ENCODE assay signal across 28 cellular contexts in the genomic region with DNA sequence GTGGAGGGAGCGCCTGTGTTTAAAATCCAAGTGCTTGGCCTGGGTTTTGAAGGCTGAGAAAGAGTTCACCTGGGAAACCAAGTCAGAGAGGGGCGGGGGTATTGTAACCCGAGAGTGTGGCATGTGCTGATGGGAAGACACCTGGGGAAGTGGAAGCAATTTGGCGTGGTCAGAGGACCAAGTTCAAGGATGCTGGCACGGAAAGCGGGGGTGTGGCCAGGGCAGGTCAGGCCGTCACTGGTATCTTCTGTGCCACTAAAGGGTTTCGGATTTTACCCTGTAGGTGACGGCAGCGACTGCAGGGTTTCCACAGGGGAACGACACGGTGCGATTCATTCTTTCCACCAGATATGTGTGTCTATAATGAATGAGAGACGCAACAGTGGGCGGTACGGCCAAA. TPM values are rescaled to one million over a fixed set of nuclear protein-coding genes. Genes with fewer than 3 reads are reported as not detected.
A peak's percentile ranks its signal among the peaks of the same experiment; 100 is the strongest.
DNase-seq lines count a peak whose midpoint lies in the region; ATAC-seq, FAIRE-seq and TF ChIP-seq lines count a peak whose summit lies in the region.
"Had no signal": no experiment of that assay in that cellular context is flagged by ENCODE, and none has a peak within 500 bp of the region (broad histone marks: within the 10 kb centered on the region; RNA-seq: fewer than 3 reads in every experiment).

No MANE protein-coding gene starts in this region.

- peak overlapping the region in 2 of 4 donors; percentile 35 to 56 for H3K27ac ChIP-seq in Peyer's patch
- H3K27ac ChIP-seq in transverse colon = no peak overlapping the region
- H3K27ac ChIP-seq: BLaER1, KMS-11, SJCRH30 had no signal

- peaks cover 5% of the 10 kb centered on the region for H3K4me1 Mint-ChIP-seq in nephron progenitor cell

- no peaks in the 10 kb centered on the region for H3K36me3 ChIP-seq in Peyer's patch
- no peaks in the 10 kb centered on the region for H3K36me3 ChIP-seq in bronchial epithelial cell (ENCODE audit: control insufficient read depth, insufficient read depth, low read length)
- H3K36me3 ChIP-seq in transverse colon = no peaks in the 10 kb centered on the region
- H3K36me3 ChIP-seq: BLaER1, SJCRH30 had no signal

- H3K27me3 ChIP-seq in Peyer's patch = no peaks in the 10 kb centered on the region
- peaks cover 3% of the 10 kb centered on the region for H3K27me3 ChIP-seq in bronchial epithelial cell (ENCODE audit: control insufficient read depth, insufficient read depth, low read length)
- H3K27me3 ChIP-seq in transverse colon = no peaks in the 10 kb centered on the region
- H3K27me3 ChIP-seq: BLaER1, SJCRH30 had no signal

- H3K4me3 ChIP-seq in Peyer's patch = no peak overlapping the region
- no peak overlapping the region for H3K4me3 ChIP-seq in bronchial epithelial cell (ENCODE audit: low read depth, low read length)
- H3K4me3 ChIP-seq in transverse colon = no peak overlapping the region
- H3K4me3 ChIP-seq: BLaER1, SJCRH30 had no signal

- DNase-seq in Peyer's patch (peak in 2 of 3 donors; percentile 87 to 89), bronchial epithelial cell (ENCODE audit: low read depth) (peak; percentile 5), nephron progenitor cell (no peak), transverse colon (peak; percentile 78), KBM-7 (no peak)
- DNase-seq: CD4-positive, alpha-beta T cell; COR-L47; DMS53; IMR-90; MM.1S; NCI-H2029; NCI-H446; NCI-H526; NCI-H82; NK-92 treated with Interleukin-12 subunit alpha and Interleukin-12 subunit beta, amount 100 ng/mL, for 24 hours; PC-3; SJCRH30 had no signal

- H3K9me3 ChIP-seq in Peyer's patch = no peaks in the 10 kb centered on the region
- no peaks in the 10 kb centered on the region for H3K9me3 ChIP-seq in transverse colon
- H3K9me3 ChIP-seq: SJCRH30 had no signal

- in situ Hi-C loops in transverse colon (cut with MboI; ENCODE audit: low pct_ligation_motif_present in 1 of 4, low pct_unique_long_range_greater_than_20kb in 1 of 4, low sequenced_read_pairs in 3 of 4) = no loop called here
- in situ Hi-C loops in KBM-7 (cut with MboI; ENCODE audit: low pct_unique_long_range_greater_than_20kb, low sequenced_read_pairs) = no loop called here

- no peaks in the 10 kb centered on the region for H3K4me1 ChIP-seq in Peyer's patch
- H3K4me1 ChIP-seq in transverse colon = peaks cover 0 to 4% (median 0%) of the 10 kb centered on the region in 4 donors
- H3K4me1 ChIP-seq: SJCRH30 had no signal

- TF ChIP-seq POLR2A in Peyer's patch (IDR thresholded peaks at IDR 0.05) = no peak
- TF ChIP-seq POLR2A in transverse colon (IDR thresholded peaks at IDR 0.05) = no peak

- H3K4me3 Mint-ChIP-seq in nephron progenitor cell = no peak overlapping the region
- H3K4me3 Mint-ChIP-seq: CD4-positive, alpha-beta T cell had no signal

- ATAC-seq in HG02938 (IDR thresholded peaks at IDR 0.05; ENCODE audit: unreplicated experiment) (no peak), GM21390 (IDR thresholded peaks at IDR 0.05; ENCODE audit: unreplicated experiment) (no peak)
- ATAC-seq: HCT116, Right ventricle myocardium inferior had no signal

- TF ChIP-seq EP300 in transverse colon (IDR thresholded peaks at IDR 0.05; ENCODE audit: low read depth) = no peak

- H3K9me3 Mint-ChIP-seq in nephron progenitor cell = peaks cover 8% of the 10 kb centered on the region
- H3K9me3 Mint-ChIP-seq: CD4-positive, alpha-beta T cell had no signal

- TF ChIP-seq CTCF in Peyer's patch (IDR thresholded peaks at IDR 0.05) (peak in 3 of 6 experiments; percentile 25 to 40 (median 37)), bronchial epithelial cell (IDR thresholded peaks at IDR 0.05; ENCODE audit: insufficient read depth, low read length, severe bottlenecking) (no peak), nephron progenitor cell (IDR thresholded peaks at IDR 0.05) (no peak), transverse colon (IDR thresholded peaks at IDR 0.05) (no peak)

- no peaks in the 10 kb centered on the region for H3K36me3 Mint-ChIP-seq in nephron progenitor cell (ENCODE audit: low read depth)

- peaks cover 15% of the 10 kb centered on the region for H3K27me3 Mint-ChIP-seq in nephron progenitor cell (ENCODE audit: low read depth, poor library complexity)
- H3K27me3 Mint-ChIP-seq: CD4-positive, alpha-beta T cell had no signal

- WGBS in transverse colon (ENCODE audit: low coverage in 1 of 2), 2 donors = 50% methylated on average over 16 of the region's 16 CpGs; no CpG with 5 or more reads in 1 of the 2 donors

- FAIRE-seq in bronchial epithelial cell (lab: Jason Lieb, UNC) = peak; percentile 23
- FAIRE-seq: H1 had no signal

- intact Hi-C loops in transverse colon (cut with DNase I; ENCODE audit: low total_unique reads) = no loop called here

- peak overlapping the region; percentile 37 for H3K27ac Mint-ChIP-seq in nephron progenitor cell
- H3K27ac Mint-ChIP-seq: CD4-positive, alpha-beta T cell had no signal

RNA-seq across cellular contexts. Expression of a gene that starts 31.2 kb away (rescaled TPM):
- not detected for total RNA-seq in Peyer's patch
- total RNA-seq in bronchial epithelial cell = not detected in 2 replicates
- not detected for total RNA-seq in transverse colon
- total RNA-seq: A172, Daoy, G401, H1, IMR-90, RPMI7951, SJCRH30 had no signal

RNA-seq across cellular contexts. Expression of a gene that starts 49.3 kb away (rescaled TPM):
- 1 to 10 TPM in 1 of 4 donors, not detected in 3; 3.3 TPM for total RNA-seq in Peyer's patch
- total RNA-seq in bronchial epithelial cell = not detected in 2 replicates
- not detected for total RNA-seq in transverse colon
- total RNA-seq: A172; CD4-positive, alpha-beta T cell; Daoy; G401; H1; IMR-90; PC-3; Right ventricle myocardium inferior; RPMI7951; SJCRH30 had no signal

Comparison
In these comparisons a context has a peak if more than half of its experiments do, and no peak if none do; other contexts are left out.
1. DNase-seq: peak in Peyer's patch (2 of 3), bronchial epithelial cell (single experiment) and transverse colon (single experiment); none in nephron progenitor cell (single experiment) and KBM-7 (single experiment).